ENCODE assay signal across 16 cellular contexts in genomic region chr20:54477134-54477533, GRCh38. TPM values are rescaled to one million over a fixed set of nuclear protein-coding genes. Genes with fewer than 3 reads are reported as not detected.
DNase-seq lines count a peak whose midpoint lies in the region; ATAC-seq, FAIRE-seq and TF ChIP-seq lines count a peak whose summit lies in the region.
"Had no signal": no experiment of that assay in that cellular context is flagged by ENCODE, and none has a peak within 500 bp of the region (broad histone marks: within the 10 kb centered on the region; RNA-seq: fewer than 3 reads in every experiment).

No MANE protein-coding gene starts in this region.

- H3K36me3 Mint-ChIP-seq in H9 (ENCODE audit: insufficient read depth in 1 of 3, low read depth in 3 of 3) = no peaks in the 10 kb centered on the region; a peak in 2 of 7 replicates

- no TSS peak for BruUV-seq in endothelial cell of umbilical vein (replicated peaks; lab: Mats Ljungman, UMichigan)

- H3K36me3 ChIP-seq in endothelial cell of umbilical vein (ENCODE audit: control insufficient read depth in 2 of 2, extremely low read depth in 1 of 2, insufficient read depth in 2 of 2, low read length in 2 of 2) (no peaks in the 10 kb centered on the region), neural cell (ENCODE audit: insufficient read depth, low read length) (no peaks in the 10 kb centered on the region)

- H3K4me3 ChIP-seq in A549 (no peak overlapping the region), endothelial cell of umbilical vein (replicated peaks in 1 of 3; ENCODE audit: insufficient read depth in 1 of 3, low read depth in 1 of 3, low read length in 3 of 3) (no peak overlapping the region), neural cell (ENCODE audit: low read length) (peak overlapping the region; percentile 88)

- H2BK120ac ChIP-seq in H9 (ENCODE audit: low read depth, low read length, poor library complexity, severe bottlenecking) = no peak overlapping the region

- CTCF ChIA-PET in A549 (lab: Yijun Ruan, JAX) (interaction anchor here (1.1 kb wide), 1 partner anchor 17 kb away, joined by 3 read pairs; no protein-coding TSS in a partner anchor), endothelial cell of umbilical vein (lab: Charles Lee) (interaction anchor here (1.5 to 1.7 kb wide), 2 partner anchors 49 to 258 kb away, joined by 3 to 4 read pairs; no protein-coding TSS in a partner anchor)

- no peak overlapping the region for H3K18ac ChIP-seq in H9 (ENCODE audit: insufficient read length, low read depth, low read length)

- POLR2A ChIA-PET in A549 (lab: Yijun Ruan, JAX) (no interaction called here), endothelial cell of umbilical vein (lab: Charles Lee) (no interaction called here)

- no peak overlapping the region for H3K4me2 ChIP-seq in A549
- H3K4me2 ChIP-seq in H9 (ENCODE audit: insufficient read depth, insufficient read length, low read length) = peak overlapping the region; percentile 95
- peak overlapping the region; percentile 87 for H3K4me2 ChIP-seq in endothelial cell of umbilical vein (ENCODE audit: insufficient read depth, low read length)
- H3K4me2 ChIP-seq in neural cell (ENCODE audit: low read length) = peak overlapping the region; percentile 85

- H3K4me1 Mint-ChIP-seq in H9 = peaks cover 29 to 30% of the 10 kb centered on the region in 2 experiments

- H3K4ac ChIP-seq in H9 (ENCODE audit: low read depth, low read length) = no peak overlapping the region

- no peaks in the 10 kb centered on the region for H3K79me2 ChIP-seq in H9 (ENCODE audit: insufficient read depth, low read length)
- H3K79me2 ChIP-seq in endothelial cell of umbilical vein (ENCODE audit: control insufficient read depth, insufficient read depth, low read length) = no peaks in the 10 kb centered on the region
- no peaks in the 10 kb centered on the region for H3K79me2 ChIP-seq in neural cell (replicated peaks; ENCODE audit: insufficient read depth, low read length)

- 53% methylated on average over 3 of the region's 3 CpGs for WGBS in A549 (ENCODE audit: missing lambda C conversion rate)
- WGBS in H9 (ENCODE audit: extremely low coverage, insufficient read length, low lambda C conversion rate) = no CpG with 5 or more reads among the region's 3 CpGs

- no peak overlapping the region for H4K8ac ChIP-seq in H9 (replicated peaks; ENCODE audit: insufficient read length, low read depth, low read length)

- no peak overlapping the region for H2BK20ac ChIP-seq in H9 (ENCODE audit: low read depth, low read length, poor library complexity, severe bottlenecking)

- no peaks in the 10 kb centered on the region; a peak in 1 of 5 replicates for H3K9me3 Mint-ChIP-seq in H9
- H3K9me3 Mint-ChIP-seq: activated T-cell treated with anti-CD3 and anti-CD28 coated beads, Interleukin-2, amount 50 U/mL, for 4 hours had no signal

- no peak overlapping the region for H2BK15ac ChIP-seq in H9 (ENCODE audit: low read depth, low read length)

- H3K79me1 ChIP-seq in H9 (ENCODE audit: insufficient read depth, low read depth, low read length, poor library complexity, severe bottlenecking) = no peaks in the 10 kb centered on the region

- H2BK12ac ChIP-seq in H9 (ENCODE audit: insufficient read length, low read depth, low read length) = no peak overlapping the region

- H3K27ac Mint-ChIP-seq in H9 = no peak overlapping the region

- no peak overlapping the region for H3K56ac ChIP-seq in H9 (ENCODE audit: insufficient read length, low read depth, low read length)

- H3K9me3 ChIP-seq in A549 (no peaks in the 10 kb centered on the region), H9 (ENCODE audit: control insufficient read depth, low read depth, low read length) (no peaks in the 10 kb centered on the region), endothelial cell of umbilical vein (replicated peaks; ENCODE audit: control insufficient read depth, insufficient read depth, low read length) (no peaks in the 10 kb centered on the region), neural cell (ENCODE audit: low read length) (no peaks in the 10 kb centered on the region)
- H3K9me3 ChIP-seq: testis had no signal

- H3K27me3 ChIP-seq in H9 (ENCODE audit: insufficient read depth, low read length) (peaks cover 3% of the 10 kb centered on the region; the same call in 1 of the 2 replicates), endothelial cell of umbilical vein (ENCODE audit: control insufficient read depth in 2 of 2, insufficient read depth in 2 of 2, low read length in 2 of 2) (peaks cover 4 to 17% of the 10 kb centered on the region in 2 experiments), neural cell (ENCODE audit: insufficient read depth, low read depth, low read length) (peaks cover 23% of the 10 kb centered on the region)
- H3K27me3 ChIP-seq: testis had no signal

- H4K5ac ChIP-seq in H9 (ENCODE audit: insufficient read length, low read depth, low read length) = no peak overlapping the region

- TF ChIP-seq CTCF in A549 (IDR thresholded peaks at IDR 0.05) (no peak), H9 (conservative IDR thresholded peaks at IDR 0.05) (no peak), endothelial cell of umbilical vein (IDR thresholded peaks at IDR 0.05; ENCODE audit: extremely low read depth in 1 of 2, insufficient read depth in 1 of 2, low read depth in 1 of 2, low read length in 2 of 2) (no peak), neural cell (IDR thresholded peaks at IDR 0.05; ENCODE audit: poor library complexity, severe bottlenecking) (no peak), GM13977 (IDR thresholded peaks at IDR 0.05; ENCODE audit: extremely low read depth, insufficient read depth, missing control alignments) (no peak)

- in situ Hi-C loops in GM13977 (cut with MboI; ENCODE audit: low pct_unique_long_range_greater_than_20kb, low sequenced_read_pairs, unreplicated experiment) = no loop called here

- peaks cover 10% of the 10 kb centered on the region for H3K23me2 ChIP-seq in H9 (ENCODE audit: insufficient read length, low read depth, low read length, poor library complexity, severe bottlenecking)

- H3K9ac ChIP-seq in H9 (ENCODE audit: extremely low read depth, insufficient read length, low read length) = no peak overlapping the region
- H3K9ac ChIP-seq in endothelial cell of umbilical vein (replicated peaks; ENCODE audit: extremely low read depth, insufficient read depth, low read length) = no peak overlapping the region
- H3K9ac ChIP-seq in neural cell (ENCODE audit: low read length) = no peak overlapping the region

- DNase-seq in A549 (ENCODE audit: low read depth in 1 of 2, low spot score in 1 of 2) (no peak), H9 (no peak), endothelial cell of umbilical vein (ENCODE audit: low read depth, low spot score) (no peak), NCI-H1417 (lab: John Stamatoyannopoulos, UW) (no peak), NCI-H748 (lab: John Stamatoyannopoulos, UW; ENCODE audit: unreplicated experiment) (no peak), GM13977 (ENCODE audit: low spot score) (no peak)
- DNase-seq: activated CD4-positive, alpha-beta T cell treated with anti-CD3 and anti-CD28 coated beads for 48 hours; activated T-cell treated with anti-CD3 and anti-CD28 coated beads, Interleukin-2, amount 50 U/mL, for 4 hours; NCI-H1694 treated with DMSO at 0.1 percent for 48 hours; NCI-H526 treated with DMSO at 0.1 percent for 48 hours; T-helper 2 cell; testis had no signal

- TF ChIP-seq POLR2A in A549 (IDR thresholded peaks at IDR 0.05; ENCODE audit: low read length) (no peak), endothelial cell of umbilical vein (IDR thresholded peaks at IDR 0.05; ENCODE audit: low read depth, low read length) (no peak)

- H2BK5ac ChIP-seq in H9 (ENCODE audit: insufficient read length, low read length) = no peak overlapping the region

- H3K4me1 ChIP-seq in A549 = peaks cover 6% of the 10 kb centered on the region; the same call in 1 of the 3 replicates
- H3K4me1 ChIP-seq in H9 (ENCODE audit: insufficient read depth, low read length) = peaks cover 4% of the 10 kb centered on the region; the same call in 1 of the 2 replicates
- peaks cover 9% of the 10 kb centered on the region for H3K4me1 ChIP-seq in endothelial cell of umbilical vein (ENCODE audit: control insufficient read depth, extremely low read depth, insufficient read depth, low read length)

- ATAC-seq in A549 = no peak
- ATAC-seq in GM21447 (IDR thresholded peaks at IDR 0.05; ENCODE audit: unreplicated experiment) = no peak
- ATAC-seq: activated T-cell treated with anti-CD3 and anti-CD28 coated beads, Interleukin-2, amount 50 U/mL, for 4 hours had no signal

- H3K14ac ChIP-seq in H9 (ENCODE audit: insufficient read depth, low read length) = no peak overlapping the region

- dilution Hi-C loops in endothelial cell of umbilical vein (cut with MboI; ENCODE audit: extremely low pct_ligation_motif_present, low sequenced_read_pairs) = no loop called here

- H2AK5ac ChIP-seq in H9 (ENCODE audit: insufficient read length, low read length) = no peak overlapping the region

- no peak for TF ChIP-seq RAD21 in A549 (conservative IDR thresholded peaks at IDR 0.05 in 1 of 2, IDR thresholded peaks at IDR 0.05 in 1 of 2)
- TF ChIP-seq RAD21 in neural cell (conservative IDR thresholded peaks at IDR 0.05) = no peak

- FAIRE-seq in A549 (lab: Jason Lieb, UNC) = no peak
- no peak for FAIRE-seq in endothelial cell of umbilical vein (lab: Jason Lieb, UNC)
- FAIRE-seq: RCC 7860 had no signal

- peaks cover 46% of the 10 kb centered on the region for H3K27me3 Mint-ChIP-seq in H9 (ENCODE audit: low read depth)

- no peaks in the 10 kb centered on the region for H3K9me1 ChIP-seq in endothelial cell of umbilical vein (replicated peaks; ENCODE audit: control insufficient read depth, extremely low read depth, insufficient read depth, low read length)

- H3K4me3 Mint-ChIP-seq in H9 = peak overlapping the region; percentile 90 to 94
- H3K4me3 Mint-ChIP-seq: activated T-cell treated with anti-CD3 and anti-CD28 coated beads, Interleukin-2, amount 50 U/mL, for 4 hours had no signal

- no peaks in the 10 kb centered on the region for H3K9me2 ChIP-seq in neural cell (ENCODE audit: insufficient read depth, low read length)

- no peak overlapping the region for H3T11ph ChIP-seq in H9 (ENCODE audit: low read length)

- intact Hi-C loops in endothelial cell of umbilical vein (cut with micrococcal nuclease) = loop anchor here (5.0 kb wide), 2 partner anchors 170 to 270 kb away; partner anchors contain the start of gene PFDN4

- TF ChIP-seq EP300 in A549 (IDR thresholded peaks at IDR 0.05) = no peak
- no peak for TF ChIP-seq EP300 in neural cell (conservative IDR thresholded peaks at IDR 0.05; ENCODE audit: poor library complexity, severe bottlenecking)

- no peak overlapping the region for H4K91ac ChIP-seq in H9 (ENCODE audit: insufficient read length, low read depth, low read length)

- no peak overlapping the region for H2AFZ ChIP-seq in H9 (ENCODE audit: low read length)
- H2AFZ ChIP-seq in endothelial cell of umbilical vein (ENCODE audit: low read depth, low read length) = no peak overlapping the region
- no peak overlapping the region for H2AFZ ChIP-seq in neural cell (ENCODE audit: low read depth, low read length)

- no peak overlapping the region for H3K23ac ChIP-seq in H9 (ENCODE audit: insufficient read length, low read depth, low read length)

- peaks cover 6% of the 10 kb centered on the region for H3F3A ChIP-seq in neural cell (ENCODE audit: insufficient read depth, low read length, poor library complexity, severe bottlenecking)

- no peak overlapping the region for H3K27ac ChIP-seq in A549
- no peak overlapping the region for H3K27ac ChIP-seq in H9 (ENCODE audit: insufficient read length, low read depth, low read length)
- H3K27ac ChIP-seq in endothelial cell of umbilical vein (ENCODE audit: insufficient read depth, low read depth, low read length) = no peak overlapping the region
- no peak overlapping the region for H3K27ac ChIP-seq in neural cell (ENCODE audit: low read length)
- H3K27ac ChIP-seq: testis had no signal

- no peaks in the 10 kb centered on the region for H4K20me1 ChIP-seq in H9 (ENCODE audit: control insufficient read depth, insufficient read depth, insufficient read length)
- no peaks in the 10 kb centered on the region for H4K20me1 ChIP-seq in endothelial cell of umbilical vein (replicated peaks; ENCODE audit: control insufficient read depth, extremely low read depth, insufficient read depth, low read length)
- H4K20me1 ChIP-seq in neural cell (ENCODE audit: insufficient read depth) = no peaks in the 10 kb centered on the region

RNA-seq across cellular contexts. Expression of gene DOK5, which starts 1.7 kb away (rescaled TPM):
- polyA plus RNA-seq in A549 (2011; rRNA removed) (not detected in 2 replicates), A549 (2017; fragmentation: RNase III; extraction: RNeasy Plus Mini Kit Qiagen cat#74134 plus additional on column Dnase treatment) (not detected in 3 replicates), endothelial cell of umbilical vein (3.5 TPM in 2 replicates), neural cell (4.6 and 5.6 TPM in 2 replicates)
- not detected in 2 replicates for polyA plus RNA-seq in A549 (2012; cell fraction: cytosol; rRNA removed)
- not detected in 2 replicates for polyA plus RNA-seq in A549 (2012; cell fraction: nucleus; rRNA removed)
- polyA minus RNA-seq in A549 (2011; rRNA and poly(A)+ RNA removed) = not detected in 2 replicates
- total RNA-seq in H9 (2021) (3.0 and 4.5 TPM in 2 replicates), endothelial cell of umbilical vein (5.7 and 14.2 TPM in 2 replicates)
- polyA plus RNA-seq in endothelial cell of umbilical vein (2011; cell fraction: cytosol; rRNA removed) = 4.7 and 5.5 TPM in 2 replicates
- polyA plus RNA-seq in endothelial cell of umbilical vein (2011; cell fraction: nucleus; rRNA removed) = 1.6 and 2.5 TPM in 2 replicates
- 0.63 and 2.6 TPM in 2 replicates for polyA plus RNA-seq in endothelial cell of umbilical vein (2012)
- polyA minus RNA-seq in endothelial cell of umbilical vein (2.9 and 3.2 TPM in 2 replicates), neural cell (4.6 and 5.8 TPM in 2 replicates)
- polyA minus RNA-seq in endothelial cell of umbilical vein (2011; cell fraction: cytosol; rRNA and poly(A)+ RNA removed) = not detected
- 1.6 and 2.4 TPM in 2 replicates for polyA minus RNA-seq in endothelial cell of umbilical vein (2011; cell fraction: nucleus; rRNA and poly(A)+ RNA removed)
- total RNA-seq: LHCN-M2 had no signal
